10 cellular contexts compared by ENCODE assay signal in genomic region chr1:201399352-201400126, GRCh38. TPM values are rescaled to one million over a fixed set of nuclear protein-coding genes. Genes with fewer than 3 reads are reported as not detected.
DNase-seq lines count a peak whose midpoint lies in the region; TF ChIP-seq lines count a peak whose summit lies in the region.
"Had no signal": no experiment of that assay in that cellular context is flagged by ENCODE, and none has a peak within 500 bp of the region (broad histone marks: within the 10 kb centered on the region; RNA-seq: fewer than 3 reads in every experiment).

No MANE protein-coding gene starts in this region.

- H3K4me3 ChIP-seq in epithelial cell of proximal tubule (ENCODE audit: low read depth, low read length) (peak overlapping the region; percentile 57), mucosa of stomach (ENCODE audit: low read length) (peak overlapping the region; percentile 37), SK-N-SH (ENCODE audit: low read depth in 2 of 2, low read length in 1 of 2) (no peak overlapping the region)

- no peaks in the 10 kb centered on the region for H3K9me3 ChIP-seq in mucosa of stomach (ENCODE audit: control insufficient read depth, low read length)
- no peaks in the 10 kb centered on the region for H3K9me3 ChIP-seq in SK-N-SH

- H3K9ac ChIP-seq in mucosa of stomach (ENCODE audit: low read length) = peak overlapping the region; percentile 84
- H3K9ac ChIP-seq in SK-N-SH = no peak overlapping the region

- POLR2A ChIA-PET in SK-N-SH (lab: Yijun Ruan, JAX) = no interaction called here

- no peak for TF ChIP-seq RAD21 in SK-N-SH (IDR thresholded peaks at IDR 0.05; ENCODE audit: low read length)

- H3K27me3 Mint-ChIP-seq in activated CD4-positive, alpha-beta T cell treated with anti-CD3 and anti-CD28 coated beads, Interleukin-2, amount 10 ng/mL, durations not matched to agents 24 days and 14 days = peaks cover 22% of the 10 kb centered on the region

- H3F3A ChIP-seq in SK-N-SH (replicated peaks; ENCODE audit: insufficient read depth) = no peaks in the 10 kb centered on the region

- H3K79me2 ChIP-seq in SK-N-SH (ENCODE audit: insufficient read depth) = no peaks in the 10 kb centered on the region

- CTCF ChIA-PET in SK-N-SH (lab: Yijun Ruan, JAX) = interaction anchor here (0.7 to 2.7 kb wide), 4 partner anchors 9 to 88 kb away, joined by 3 to 11 read pairs (median 6); no protein-coding TSS in a partner anchor

- no peak overlapping the region for H3K4me3 Mint-ChIP-seq in activated CD4-positive, alpha-beta T cell treated with anti-CD3 and anti-CD28 coated beads, Interleukin-2, amount 10 ng/mL, durations not matched to agents 24 days and 14 days

- H3K27ac ChIP-seq in SK-N-SH (ENCODE audit: low read depth in 2 of 2, low read length in 1 of 2) = no peak overlapping the region

- DNase-seq in COLO829 (ENCODE audit: low spot score) = peak; percentile 76
- peak; percentile 25 for DNase-seq in NCI-H2107 treated with DMSO at 0.1 percent for 48 hours (lab: John Stamatoyannopoulos, UW; ENCODE audit: unreplicated experiment)
- DNase-seq in epithelial cell of proximal tubule (ENCODE audit: low read depth) = no peak
- DNase-seq in A172 (ENCODE audit: low spot score) = no peak
- DNase-seq in stimulated activated CD4-positive, alpha-beta T cell treated with anti-CD3 and anti-CD28 coated beads, Interleukin-4, amount 100 ng/mL, for 24 hours = no peak
- DNase-seq in activated CD4-positive, alpha-beta T cell treated with anti-CD3 and anti-CD28 coated beads, Interleukin-2, amount 10 ng/mL, durations not matched to agents 24 days and 14 days = no peak
- DNase-seq in SK-N-SH = no peak
- DNase-seq: amniotic stem cell, kidney glomerular epithelial cell had no signal

- peaks cover 22% of the 10 kb centered on the region for H3K27me3 ChIP-seq in mucosa of stomach (ENCODE audit: control insufficient read depth, insufficient read depth, low read length)
- peaks cover 35% of the 10 kb centered on the region; the same call in 1 of the 2 replicates for H3K27me3 ChIP-seq in SK-N-SH (ENCODE audit: insufficient read depth)

- TF ChIP-seq CTCF in epithelial cell of proximal tubule (conservative IDR thresholded peaks at IDR 0.05; ENCODE audit: low read depth, low read length) (no peak), SK-N-SH (IDR thresholded peaks at IDR 0.05) (no peak)

- H3K27ac Mint-ChIP-seq in activated CD4-positive, alpha-beta T cell treated with anti-CD3 and anti-CD28 coated beads, Interleukin-2, amount 10 ng/mL, durations not matched to agents 24 days and 14 days = no peak overlapping the region

- no peak overlapping the region for H2AFZ ChIP-seq in SK-N-SH (ENCODE audit: low read depth)

- H4K20me1 ChIP-seq in SK-N-SH (ENCODE audit: insufficient read depth) = no peaks in the 10 kb centered on the region

- H3K4me1 ChIP-seq in mucosa of stomach (ENCODE audit: control insufficient read depth, insufficient read depth, low read length) (peaks cover 54% of the 10 kb centered on the region), SK-N-SH (ENCODE audit: control insufficient read depth in 1 of 2, insufficient read depth in 2 of 2, low read depth in 1 of 2, low read length in 1 of 2) (peaks cover 0 to 9% of the 10 kb centered on the region in 2 experiments; a peak in 1 of 4 replicates)

- no peak for TF ChIP-seq EP300 in SK-N-SH (IDR thresholded peaks at IDR 0.05; ENCODE audit: borderline replicate concordance in 1 of 2, low read depth in 1 of 2, low read length in 1 of 2)

- no peaks in the 10 kb centered on the region for H3K9me3 Mint-ChIP-seq in activated CD4-positive, alpha-beta T cell treated with anti-CD3 and anti-CD28 coated beads, Interleukin-2, amount 10 ng/mL, durations not matched to agents 24 days and 14 days

- no peaks in the 10 kb centered on the region for H3K4me1 Mint-ChIP-seq in activated CD4-positive, alpha-beta T cell treated with anti-CD3 and anti-CD28 coated beads, Interleukin-2, amount 10 ng/mL, durations not matched to agents 24 days and 14 days

- 62% methylated on average over 18 of the region's 62 CpGs for WGBS in SK-N-SH (ENCODE audit: low lambda C conversion rate)

- H3K36me3 Mint-ChIP-seq in activated CD4-positive, alpha-beta T cell treated with anti-CD3 and anti-CD28 coated beads, Interleukin-2, amount 10 ng/mL, durations not matched to agents 24 days and 14 days (ENCODE audit: low read depth) = no peaks in the 10 kb centered on the region

- intact Hi-C loops in activated CD4-positive, alpha-beta T cell treated with anti-CD3 and anti-CD28 coated beads, Interleukin-2, amount 10 ng/mL, durations not matched to agents 24 days and 14 days (cut with micrococcal nuclease) = no loop called here

- H3K4me2 ChIP-seq in SK-N-SH = no peak overlapping the region

- H3K9me2 ChIP-seq in SK-N-SH = no peaks in the 10 kb centered on the region

- H3K36me3 ChIP-seq in mucosa of stomach (ENCODE audit: control insufficient read depth, insufficient read depth, low read length) (no peaks in the 10 kb centered on the region), SK-N-SH (replicated peaks in 1 of 2; ENCODE audit: control insufficient read depth in 1 of 2, insufficient read depth in 2 of 2, low read length in 1 of 2) (no peaks in the 10 kb centered on the region)

TF ChIP-seq in SK-N-SH, 30 proteins besides CTCF, POLR2A, EP300 and RAD21:
- TF ChIP-seq USF1 (IDR thresholded peaks at IDR 0.05; ENCODE audit: borderline replicate concordance, low read depth) = no peak

RNA-seq across cellular contexts. Expression of gene LAD1, which starts 0.4 kb away (rescaled TPM):
- 36.9 and 72.5 TPM in 2 replicates for total RNA-seq in epithelial cell of proximal tubule
- total RNA-seq in A172 (2014; rRNA removed; shearing (Covaris generic)) = 0.67 TPM in 1 of 2 replicates, not detected in the other
- not detected in 2 replicates for total RNA-seq in activated CD4-positive, alpha-beta T cell treated with anti-CD3 and anti-CD28 coated beads, Interleukin-2, amount 10 ng/mL, durations not matched to agents 24 days and 14 days
- 0.03 TPM in 1 of 2 replicates, not detected in the other for polyA plus RNA-seq in SK-N-SH (2012; rRNA removed)
- 0.04 and 0.09 TPM in 2 replicates for polyA plus RNA-seq in SK-N-SH (2012; cell fraction: cytosol; rRNA removed)
- 0.05 and 0.19 TPM in 2 replicates for polyA plus RNA-seq in SK-N-SH (2012; cell fraction: nucleus; rRNA removed)

RNA-seq across cellular contexts. Expression of gene TNNI1, which starts 22.0 kb away (rescaled TPM):
- total RNA-seq in epithelial cell of proximal tubule = 0.35 TPM in 1 of 2 replicates, not detected in the other
- total RNA-seq in A172 (2014; rRNA removed; shearing (Covaris generic)) = not detected in 2 replicates
- total RNA-seq in activated CD4-positive, alpha-beta T cell treated with anti-CD3 and anti-CD28 coated beads, Interleukin-2, amount 10 ng/mL, durations not matched to agents 24 days and 14 days = not detected in 2 replicates
- polyA plus RNA-seq in SK-N-SH (2012; rRNA removed) = 0.11 TPM in 1 of 2 replicates, not detected in the other
- polyA plus RNA-seq in SK-N-SH (2012; cell fraction: cytosol; rRNA removed) = 0.03 and 0.25 TPM in 2 replicates
- 0.15 and 0.17 TPM in 2 replicates for polyA plus RNA-seq in SK-N-SH (2012; cell fraction: nucleus; rRNA removed)

RNA-seq across cellular contexts. Expression of gene TNNT2, which starts 22.1 kb away (rescaled TPM):
- total RNA-seq in epithelial cell of proximal tubule = 0.17 TPM in 1 of 2 replicates, not detected in the other
- 0.45 and 2.9 TPM in 2 replicates for total RNA-seq in A172 (2014; rRNA removed; shearing (Covaris generic))
- total RNA-seq in activated CD4-positive, alpha-beta T cell treated with anti-CD3 and anti-CD28 coated beads, Interleukin-2, amount 10 ng/mL, durations not matched to agents 24 days and 14 days = not detected in 2 replicates
- 0.33 and 0.57 TPM in 2 replicates for polyA plus RNA-seq in SK-N-SH (2012; rRNA removed)
- 0.33 and 0.38 TPM in 2 replicates for polyA plus RNA-seq in SK-N-SH (2012; cell fraction: cytosol; rRNA removed)
- polyA plus RNA-seq in SK-N-SH (2012; cell fraction: nucleus; rRNA removed) = 0.50 and 0.81 TPM in 2 replicates

Comparison
In these comparisons a context has a peak if more than half of its experiments do, and no peak if none do; other contexts are left out.
1. DNase-seq: peak in COLO829 (single experiment) and NCI-H2107 treated with DMSO at 0.1 percent for 48 hours (single experiment); none in epithelial cell of proximal tubule (single experiment), A172 (single experiment), stimulated activated CD4-positive, alpha-beta T cell treated with anti-CD3 and anti-CD28 coated beads, Interleukin-4, amount 100 ng/mL, for 24 hours (single experiment), activated CD4-positive, alpha-beta T cell treated with anti-CD3 and anti-CD28 coated beads, Interleukin-2, amount 10 ng/mL, durations not matched to agents 24 days and 14 days (single experiment) and SK-N-SH (single experiment).
2. H3K4me3 ChIP-seq: peak in epithelial cell of proximal tubule (single experiment) and mucosa of stomach (single experiment); none in SK-N-SH (0 of 2).
3. RNA of gene LAD1, which starts 0.4 kb away (total RNA-seq): 36.9 to 72.5 TPM in epithelial cell of proximal tubule; 0.67 TPM in A172 and not detected in activated CD4-positive, alpha-beta T cell treated with anti-CD3 and anti-CD28 coated beads, Interleukin-2, amount 10 ng/mL, durations not matched to agents 24 days and 14 days; every median in the first group is over 10 times any median in the second.